In genomic region chr22:22935056-22935545, GRCh38 we compare ENCODE assay signal across 10 cellular contexts. TPM values are rescaled to one million over a fixed set of nuclear protein-coding genes. Genes with fewer than 3 reads are reported as not detected.
DNase-seq lines count a peak whose midpoint lies in the region; ATAC-seq and TF ChIP-seq lines count a peak whose summit lies in the region.
"Had no signal": no experiment of that assay in that cellular context is flagged by ENCODE, and none has a peak within 500 bp of the region (broad histone marks: within the 10 kb centered on the region; RNA-seq: fewer than 3 reads in every experiment).

No MANE protein-coding gene starts in this region.

- 76% methylated on average over 3 of the region's 3 CpGs for WGBS in right cardiac atrium
- WGBS in adrenal gland, 4 donors: 75 to 88% (median 86%) methylated on average over 3 of the region's 3 CpGs

- peaks cover 28% of the 10 kb centered on the region for H3K27me3 Mint-ChIP-seq in mesothelial cell of epicardium (ENCODE audit: low read depth)

- H3K27me3 ChIP-seq in right cardiac atrium (ENCODE audit: control insufficient read depth, insufficient read depth) (no peaks in the 10 kb centered on the region), adrenal gland (no peaks in the 10 kb centered on the region)

- no peak overlapping the region for H3K4me3 ChIP-seq in right cardiac atrium (ENCODE audit: low read length)
- H3K4me3 ChIP-seq in adrenal gland: no peak overlapping the region
- H3K4me3 ChIP-seq: SK-N-MC had no signal

- DNase-seq in left ventricle myocardium superior (peak; percentile 10), right cardiac atrium (no peak), mesothelial cell of epicardium (ENCODE audit: low spot score in 2 of 2, unreplicated experiment in 2 of 2) (no peak), adrenal gland (no peak), NCI-H748 treated with DMSO at 0.1 percent for 48 hours (lab: John Stamatoyannopoulos, UW) (no peak), amygdala (lab: John Stamatoyannopoulos, UW) (no peak)

- TF ChIP-seq CTCF in mesothelial cell of epicardium (IDR thresholded peaks at IDR 0.05; ENCODE audit: unreplicated experiment) (no peak), adrenal gland (IDR thresholded peaks at IDR 0.05) (no peak)

- no peak for ATAC-seq in left ventricle myocardium superior
- ATAC-seq in right cardiac atrium: no peak
- peak; percentile 26 for ATAC-seq in HG02852 (IDR thresholded peaks at IDR 0.05; ENCODE audit: unreplicated experiment)
- ATAC-seq in HG03575 (IDR thresholded peaks at IDR 0.05; ENCODE audit: extremely low read depth, insufficient number of reproducible peaks, low FRiP score, unreplicated experiment): peak; percentile 4

- H3K4me1 ChIP-seq in right cardiac atrium (ENCODE audit: control insufficient read depth, insufficient read depth, low read length) (no peaks in the 10 kb centered on the region), adrenal gland (replicated peaks in 1 of 2) (no peaks in the 10 kb centered on the region)

- TF ChIP-seq POLR2A in adrenal gland (IDR thresholded peaks at IDR 0.05): no peak

- H3K4me3 Mint-ChIP-seq in mesothelial cell of epicardium: no peak overlapping the region
- H3K4me3 Mint-ChIP-seq: activated T-cell treated with anti-CD3 and anti-CD28 coated beads, Interleukin-2, amount 50 U/mL, for 72 hours had no signal

- H3K9me3 Mint-ChIP-seq in mesothelial cell of epicardium: no peaks in the 10 kb centered on the region
- H3K9me3 Mint-ChIP-seq: activated T-cell treated with anti-CD3 and anti-CD28 coated beads, Interleukin-2, amount 50 U/mL, for 72 hours had no signal

- no peak overlapping the region for H3K27ac Mint-ChIP-seq in mesothelial cell of epicardium
- H3K27ac Mint-ChIP-seq: activated T-cell treated with anti-CD3 and anti-CD28 coated beads, Interleukin-2, amount 50 U/mL, for 72 hours had no signal

- intact Hi-C loops in left ventricle myocardium superior (cut with micrococcal nuclease) (no loop called here), right cardiac atrium (cut with DNase I) (no loop called here), adrenal gland (cut with DNase I) (no loop called here)

- H3K9me3 ChIP-seq in right cardiac atrium (ENCODE audit: control insufficient read depth, low read length) (no peaks in the 10 kb centered on the region), adrenal gland (replicated peaks in 1 of 3) (no peaks in the 10 kb centered on the region)

- H3K27ac ChIP-seq in right cardiac atrium (ENCODE audit: low read length) (no peak overlapping the region), adrenal gland (no peak overlapping the region)
- H3K27ac ChIP-seq: SK-N-MC had no signal

- H3K4me1 Mint-ChIP-seq in mesothelial cell of epicardium: no peaks in the 10 kb centered on the region

- no peaks in the 10 kb centered on the region for H3K36me3 Mint-ChIP-seq in mesothelial cell of epicardium

- H3K36me3 ChIP-seq in adrenal gland (replicated peaks in 1 of 2): no peaks in the 10 kb centered on the region

RNA-seq across cellular contexts. Expression of gene IGLL5, which starts 47.5 kb away (rescaled TPM):
- total RNA-seq in left ventricle myocardium superior (0.92 TPM), right cardiac atrium (under 1 TPM in 2 of 4 donors, not detected in 2; 0.65 to 0.97 TPM), mesothelial cell of epicardium (not detected in 3 replicates), adrenal gland (1 to 10 TPM in 2 of 8 donors, under 1 TPM in 1, not detected in 5; 0.43 to 2.2 (median 1.4) TPM)
- polyA plus RNA-seq in right cardiac atrium (not detected), adrenal gland (10 to 100 TPM in 1 of 3 donors, 1 to 10 TPM in 2; 1.4 to 24.7 (median 3.1) TPM)
- total RNA-seq: activated T-cell treated with anti-CD3 and anti-CD28 coated beads, Interleukin-2, amount 50 U/mL, for 72 hours had no signal

Comparison
In these comparisons a context has a peak if more than half of its experiments do, and no peak if none do; other contexts are left out.
1. ATAC-seq: peak in HG02852 (single experiment) and HG03575 (single experiment); none in left ventricle myocardium superior (single experiment) and right cardiac atrium (0 of 2).